ENCODE assay signal across 18 cellular contexts in genomic region chr3:112987710-112988334, GRCh38. TPM values are rescaled to one million over a fixed set of nuclear protein-coding genes. Genes with fewer than 3 reads are reported as not detected.
"Had no signal": no experiment of that assay in that cellular context is flagged by ENCODE, and none has a peak within 500 bp of the region (broad histone marks: within the 10 kb centered on the region; RNA-seq: fewer than 3 reads in every experiment).

No MANE protein-coding gene starts in this region.

- H3K9me3 Mint-ChIP-seq: activated T-cell treated with anti-CD3 and anti-CD28 coated beads, Interleukin-2, amount 50 U/mL, for 4 hours; nephron; stimulated activated naive CD8-positive, alpha-beta T cell treated with anti-CD3 and anti-CD28 coated beads, Interleukin-15, amount 100 ng/mL, for 72 hours; T-helper 1 cell treated with Interleukin-12 subunit alpha and Interleukin-12 subunit beta and Interleukin-4 antibody, amounts not matched to agents 30 μg/mL and 1 μg/mL, for 36 hours had no signal

- DNase-seq: activated CD8-positive, alpha-beta memory T cell treated with anti-CD3 and anti-CD28 coated beads, Interleukin-2, amount 50 U/mL, for 4 hours; activated effector memory CD4-positive, alpha-beta T cell treated with anti-CD3 and anti-CD28 coated beads, Interleukin-2, amount 50 U/mL, for 16 hours; activated T-cell treated with anti-CD3 and anti-CD28 coated beads, Interleukin-2, amount 50 U/mL, for 4 hours; effector CD4-positive, alpha-beta T cell; heart right ventricle; mesendoderm; retina; stimulated activated CD4-positive, alpha-beta T cell treated with anti-CD3 and anti-CD28 coated beads, Interleukin-2, amount 100 ng/mL, for 24 hours; stimulated activated naive CD8-positive, alpha-beta T cell treated with anti-CD3 and anti-CD28 coated beads, Interleukin-15, amount 100 ng/mL, for 72 hours; transverse colon; uterus had no signal

- ATAC-seq: activated T-cell treated with anti-CD3 and anti-CD28 coated beads, Interleukin-2, amount 50 U/mL, for 4 hours; esophagus mucosa; heart right ventricle; stimulated activated naive CD8-positive, alpha-beta T cell treated with anti-CD3 and anti-CD28 coated beads, Interleukin-15, amount 100 ng/mL, for 72 hours had no signal

- H3K27me3 Mint-ChIP-seq: activated naive CD8-positive, alpha-beta T cell; stimulated activated naive CD8-positive, alpha-beta T cell treated with anti-CD3 and anti-CD28 coated beads, Interleukin-15, amount 100 ng/mL, for 72 hours had no signal

- H3K27ac ChIP-seq: heart right ventricle, suprapubic skin, transverse colon, uterus, VCaP had no signal

- H3K4me1 ChIP-seq: uterus had no signal

- FAIRE-seq: bronchial epithelial cell had no signal

- H3K27ac Mint-ChIP-seq: activated naive CD8-positive, alpha-beta T cell; nephron; stimulated activated naive CD8-positive, alpha-beta T cell treated with anti-CD3 and anti-CD28 coated beads, Interleukin-15, amount 100 ng/mL, for 72 hours had no signal

- H3K36me3 ChIP-seq: heart right ventricle, suprapubic skin, transverse colon, uterus had no signal

- H3K27me3 ChIP-seq: heart right ventricle, suprapubic skin, transverse colon, uterus had no signal

- H3K4me3 Mint-ChIP-seq: activated naive CD8-positive, alpha-beta T cell; activated T-cell treated with anti-CD3 and anti-CD28 coated beads, Interleukin-2, amount 50 U/mL, for 4 hours; stimulated activated naive CD8-positive, alpha-beta T cell treated with anti-CD3 and anti-CD28 coated beads, Interleukin-15, amount 100 ng/mL, for 72 hours had no signal

- H3K4me3 ChIP-seq: heart right ventricle, suprapubic skin, transverse colon, uterus had no signal

- H3K9me3 ChIP-seq: heart right ventricle, suprapubic skin, transverse colon, uterus had no signal

- H3K36me3 Mint-ChIP-seq: activated naive CD8-positive, alpha-beta T cell had no signal

RNA-seq across cellular contexts. Expression of gene CD200R1, which starts 12.9 kb away (rescaled TPM):
- total RNA-seq: bronchial epithelial cell had no signal
